ENCODE assay signal across 24 cellular contexts in genomic region chr6:114785235-114786127, GRCh38.
DNase-seq lines count a peak whose midpoint lies in the region; ATAC-seq and TF ChIP-seq lines count a peak whose summit lies in the region.
"Had no signal": no experiment of that assay in that cellular context is flagged by ENCODE, and none has a peak within 500 bp of the region (broad histone marks: within the 10 kb centered on the region; RNA-seq: fewer than 3 reads in every experiment).

No MANE protein-coding gene starts in this region.

- H3K79me2 ChIP-seq in OCI-LY3 (ENCODE audit: low read length) (peaks cover 36% of the 10 kb centered on the region), smooth muscle cell (ENCODE audit: low read depth) (no peaks in the 10 kb centered on the region)

- H3K4me3 ChIP-seq in OCI-LY3 (ENCODE audit: low read length) (no peak overlapping the region), smooth muscle cell (no peak overlapping the region), upper lobe of left lung (no peak overlapping the region)
- H3K4me3 ChIP-seq: GM23248, lung, neural progenitor cell, prostate gland had no signal

- H4K20me1 ChIP-seq in OCI-LY3 (ENCODE audit: insufficient read depth, low read length) = peaks cover 42% of the 10 kb centered on the region
- H4K20me1 ChIP-seq in smooth muscle cell (ENCODE audit: low read depth) = no peaks in the 10 kb centered on the region

- TF ChIP-seq EP300 in upper lobe of left lung (IDR thresholded peaks at IDR 0.05) = no peak

- H3K9me3 ChIP-seq in OCI-LY3 (ENCODE audit: insufficient read depth, low read length) (no peaks in the 10 kb centered on the region), smooth muscle cell (replicated peaks; ENCODE audit: low read depth) (peaks cover 6% of the 10 kb centered on the region), upper lobe of left lung (no peaks in the 10 kb centered on the region)
- H3K9me3 ChIP-seq: prostate gland had no signal

- TF ChIP-seq CTCF in OCI-LY3 (IDR thresholded peaks at IDR 0.05; ENCODE audit: low read depth, low read length) = no peak
- TF ChIP-seq CTCF in smooth muscle cell (IDR thresholded peaks at IDR 0.05; ENCODE audit: borderline replicate concordance, insufficient read depth, poor library complexity, severe bottlenecking) = no peak
- TF ChIP-seq CTCF in upper lobe of left lung (IDR thresholded peaks at IDR 0.05) = no peak

- peak; percentile 43 for DNase-seq in dedifferentiated amniotic fluid mesenchymal stem cell (ENCODE audit: extremely low spot score)
- DNase-seq in smooth muscle cell (lab: John Stamatoyannopoulos, UW; ENCODE audit: unreplicated experiment) = no peak
- no peak for DNase-seq in erythroblast (lab: John Stamatoyannopoulos, UW)
- DNase-seq in stimulated activated CD4-positive, alpha-beta T cell treated with anti-CD3 and anti-CD28 coated beads, Interleukin-4, amount 100 ng/mL, for 24 hours = no peak
- DNase-seq in upper lobe of left lung = no peak
- DNase-seq: activated CD4-positive, alpha-beta memory T cell treated with anti-CD3 and anti-CD28 coated beads, Interleukin-2, amount 10 ng/mL, durations not matched to agents 7 days and 5 days; activated gamma-delta T cell; CD8-positive, alpha-beta memory T cell; DMS79; GM23248; hypothalamus; NCI-H146; NCI-H2171 treated with DMSO at 0.1 percent for 48 hours; NCI-H69; SHP77 treated with DMSO at 0.1 percent for 48 hours; stimulated activated CD4-positive, alpha-beta T cell treated with anti-CD3 and anti-CD28 coated beads, Interleukin-1b, Interleukin-23, amount 100 ng/mL, for 48 hours; stimulated activated naive CD4-positive, alpha-beta T cell; SW 1271 had no signal

- H3K27ac ChIP-seq in OCI-LY3 (ENCODE audit: low read length) (peak overlapping the region; percentile 46), smooth muscle cell (ENCODE audit: low read depth) (peak overlapping the region; percentile 14), upper lobe of left lung (no peak overlapping the region)
- H3K27ac ChIP-seq: GM23248, HL-60, neural progenitor cell, prostate gland had no signal

- peak; percentile 51 for ATAC-seq in HG02870 (IDR thresholded peaks at IDR 0.05; ENCODE audit: unreplicated experiment)
- ATAC-seq in upper lobe of left lung (ENCODE audit: low FRiP score in 2 of 2) = no peak

- peaks cover 26% of the 10 kb centered on the region for H3K36me3 ChIP-seq in OCI-LY3 (replicated peaks; ENCODE audit: low read depth, low read length)
- no peaks in the 10 kb centered on the region for H3K36me3 ChIP-seq in smooth muscle cell (ENCODE audit: low read depth)
- no peaks in the 10 kb centered on the region for H3K36me3 ChIP-seq in upper lobe of left lung
- H3K36me3 ChIP-seq: neural progenitor cell, prostate gland had no signal

- no peaks in the 10 kb centered on the region for H3F3A ChIP-seq in smooth muscle cell (ENCODE audit: low read depth)

- no peak overlapping the region for H3K9ac ChIP-seq in OCI-LY3 (ENCODE audit: low read length)
- H3K9ac ChIP-seq in smooth muscle cell (ENCODE audit: low read depth) = no peak overlapping the region
- H3K9ac ChIP-seq: GM23248, neural progenitor cell had no signal

- no peak for TF ChIP-seq POLR2A in erythroblast (IDR thresholded peaks at IDR 0.05; ENCODE audit: low read length)
- TF ChIP-seq POLR2A in upper lobe of left lung (IDR thresholded peaks at IDR 0.05) = no peak

- H3K4me2 ChIP-seq in OCI-LY3 (ENCODE audit: low read length) (peak overlapping the region; percentile 29), smooth muscle cell (peak overlapping the region; percentile 14)
- H3K4me2 ChIP-seq: neural progenitor cell had no signal

- H3K27me3 ChIP-seq in OCI-LY3 (ENCODE audit: low read depth, low read length) (no peaks in the 10 kb centered on the region), smooth muscle cell (ENCODE audit: low read depth) (no peaks in the 10 kb centered on the region), upper lobe of left lung (no peaks in the 10 kb centered on the region)
- H3K27me3 ChIP-seq: neural progenitor cell had no signal

- no peak overlapping the region for H2AFZ ChIP-seq in OCI-LY3 (ENCODE audit: low read depth, low read length)
- H2AFZ ChIP-seq in smooth muscle cell (ENCODE audit: low read depth) = no peak overlapping the region
- H2AFZ ChIP-seq: GM23248, neural progenitor cell had no signal

- H3K4me1 ChIP-seq in OCI-LY3 (ENCODE audit: low read length) (peaks cover 20% of the 10 kb centered on the region), smooth muscle cell (ENCODE audit: low read depth) (no peaks in the 10 kb centered on the region), upper lobe of left lung (no peaks in the 10 kb centered on the region)
- H3K4me1 ChIP-seq: neural progenitor cell, prostate gland had no signal

- 67% methylated on average over 1 of the region's 1 CpG for WGBS in smooth muscle cell (ENCODE audit: low lambda C conversion rate)
- 84 to 94% methylated on average over 1 of the region's 1 CpG for WGBS in upper lobe of left lung, 2 donors

Comparison
In these comparisons a context has a peak if more than half of its experiments do, and no peak if none do; other contexts are left out.
1. H3K27ac ChIP-seq: peak in OCI-LY3 (single experiment) and smooth muscle cell (single experiment); none in upper lobe of left lung (0 of 4).